In genomic region chr1:65564493-65564892, GRCh38 we compare ENCODE assay signal across 15 cellular contexts.
DNase-seq lines count a peak whose midpoint lies in the region; ATAC-seq and TF ChIP-seq lines count a peak whose summit lies in the region.
"Had no signal": no experiment of that assay in that cellular context is flagged by ENCODE, and none has a peak within 500 bp of the region (broad histone marks: within the 10 kb centered on the region; RNA-seq: fewer than 3 reads in every experiment).

No MANE protein-coding gene starts in this region.

- H3K27ac Mint-ChIP-seq in osteocyte (ENCODE audit: unreplicated experiment), result no peak overlapping the region
- H3K27ac Mint-ChIP-seq: CD4-positive, CD25-positive, alpha-beta regulatory T cell; IgD-negative memory B cell had no signal

- peak overlapping the region; percentile 61 for H3K4me3 Mint-ChIP-seq in osteocyte (ENCODE audit: unreplicated experiment)
- H3K4me3 Mint-ChIP-seq: CD4-positive, CD25-positive, alpha-beta regulatory T cell; IgD-negative memory B cell had no signal

- no peaks in the 10 kb centered on the region for H3K9me3 Mint-ChIP-seq in osteocyte (ENCODE audit: unreplicated experiment)

- H3K27me3 ChIP-seq in H7 (ENCODE audit: control insufficient read depth, insufficient read depth, low read length) (no peaks in the 10 kb centered on the region), iPS-15b (ENCODE audit: control insufficient read depth, insufficient read depth, low read length) (no peaks in the 10 kb centered on the region)
- H3K27me3 ChIP-seq: Peyer's patch had no signal

- no peaks in the 10 kb centered on the region for H3K9me3 ChIP-seq in iPS-15b (ENCODE audit: control insufficient read depth, insufficient read depth, low read length)
- H3K9me3 ChIP-seq: Peyer's patch had no signal

- H3K9ac ChIP-seq in iPS-15b (ENCODE audit: low read depth, low read length), result no peak overlapping the region

- no peaks in the 10 kb centered on the region for H3K4me1 Mint-ChIP-seq in osteocyte (ENCODE audit: unreplicated experiment)
- H3K4me1 Mint-ChIP-seq: CD4-positive, CD25-positive, alpha-beta regulatory T cell; IgD-negative memory B cell had no signal

- DNase-seq in H7, result peak; percentile 10
- peak; percentile 16 for DNase-seq in NCI-H146 treated with DMSO at 0.1 percent for 48 hours (lab: John Stamatoyannopoulos, UW; ENCODE audit: unreplicated experiment)
- no peak for DNase-seq in osteocyte (ENCODE audit: extremely low spot score, unreplicated experiment)
- DNase-seq in GM19238 (ENCODE audit: insufficient read length, low spot score), result no peak
- no peak for DNase-seq in GOT3 (lab: John Stamatoyannopoulos, UW)
- DNase-seq: AML-193; CD4-positive, CD25-positive, alpha-beta regulatory T cell; GDM1; NCI-H2029 treated with DMSO at 0.1 percent for 48 hours; NCI-H69; Peyer's patch; SHP77 had no signal

- peak overlapping the region; percentile 36 for H3K4me3 ChIP-seq in H7 (ENCODE audit: insufficient read depth, low read depth, low read length)
- peak overlapping the region; percentile 39 for H3K4me3 ChIP-seq in iPS-15b (ENCODE audit: low read depth, low read length)
- H3K4me3 ChIP-seq: Peyer's patch had no signal

- H3K4me1 ChIP-seq in iPS-15b (ENCODE audit: control insufficient read depth, insufficient read depth, low read length), result no peaks in the 10 kb centered on the region
- H3K4me1 ChIP-seq: Peyer's patch had no signal

- ATAC-seq in GM18870 (IDR thresholded peaks at IDR 0.05; ENCODE audit: unreplicated experiment), result no peak

- H3K36me3 ChIP-seq in H7 (replicated peaks; ENCODE audit: control insufficient read depth, insufficient read depth, low read length) (no peaks in the 10 kb centered on the region), iPS-15b (ENCODE audit: control insufficient read depth, insufficient read depth, low read length) (no peaks in the 10 kb centered on the region)
- H3K36me3 ChIP-seq: Peyer's patch had no signal

- no peaks in the 10 kb centered on the region for H3K36me3 Mint-ChIP-seq in osteocyte (ENCODE audit: unreplicated experiment)
- H3K36me3 Mint-ChIP-seq: IgD-negative memory B cell had no signal

- no peaks in the 10 kb centered on the region for H3K27me3 Mint-ChIP-seq in osteocyte (ENCODE audit: unreplicated experiment)
- H3K27me3 Mint-ChIP-seq: CD4-positive, CD25-positive, alpha-beta regulatory T cell; IgD-negative memory B cell had no signal

- TF ChIP-seq CTCF in osteocyte (IDR thresholded peaks at IDR 0.05), result no peak

Comparison
In these comparisons a context has a peak if more than half of its experiments do, and no peak if none do; other contexts are left out.
1. DNase-seq: peak in H7 (single experiment) and NCI-H146 treated with DMSO at 0.1 percent for 48 hours (single experiment); none in osteocyte (single experiment), GM19238 (single experiment) and GOT3 (single experiment).